ENCODE assay signal across 1 cellular context in the genomic region with DNA sequence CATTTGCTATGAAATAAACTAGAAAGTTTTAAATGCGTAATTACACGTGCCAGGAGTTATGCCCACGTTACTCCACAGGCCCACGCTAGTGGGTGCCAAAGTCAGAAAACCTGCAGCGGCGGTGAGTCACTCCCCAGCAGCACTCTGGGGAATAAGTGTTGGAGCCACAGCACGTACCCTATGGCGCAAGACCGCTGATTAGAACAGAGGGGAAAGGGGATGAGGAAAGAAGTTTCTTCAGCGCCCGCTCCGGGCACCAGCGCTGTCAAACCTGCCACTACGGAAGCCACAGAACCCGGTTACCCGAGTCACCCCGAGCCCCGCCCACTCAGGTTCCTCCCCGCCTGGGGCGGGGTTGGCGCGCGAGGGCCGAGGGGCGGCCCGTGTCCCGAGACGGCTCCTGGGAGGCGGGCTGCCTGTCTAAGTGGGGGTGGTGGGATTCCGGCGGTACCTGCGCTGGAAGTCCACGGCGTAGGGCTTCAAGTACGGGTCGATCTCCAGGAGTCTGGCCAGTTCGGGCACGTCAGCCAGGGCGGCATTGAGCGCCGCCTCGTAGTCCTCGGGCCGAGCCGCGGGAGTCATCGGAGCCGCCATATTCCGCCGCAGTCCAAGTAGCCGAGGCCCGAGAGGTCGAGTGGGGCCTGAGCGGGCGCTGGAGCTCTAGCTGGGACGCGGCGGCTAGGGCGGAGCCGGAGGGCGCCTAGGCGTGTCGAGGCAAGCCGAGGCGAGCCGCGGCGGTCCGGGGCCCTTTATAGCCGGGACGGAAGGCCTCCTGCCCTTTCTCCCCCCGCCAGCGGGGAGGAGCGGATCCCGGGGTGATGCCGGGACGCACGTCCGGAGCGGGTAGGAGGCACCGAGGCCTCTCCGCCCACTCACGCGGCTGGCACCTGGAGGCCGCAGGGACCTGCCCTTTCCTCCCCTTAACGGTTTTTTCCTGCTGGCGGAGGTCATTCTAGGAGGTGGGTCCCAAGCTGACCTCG.
TF ChIP-seq lines count a peak whose summit lies in the region.

A gene (minus strand): TSS at position 722 of the 980 bp plus-strand sequence. CDS start 128 bp downstream, at position 594.

TF ChIP-seq in IMR-90, 13 proteins besides CTCF, POLR2A, EP300 and RAD21:
- TF ChIP-seq, protein P1, sequence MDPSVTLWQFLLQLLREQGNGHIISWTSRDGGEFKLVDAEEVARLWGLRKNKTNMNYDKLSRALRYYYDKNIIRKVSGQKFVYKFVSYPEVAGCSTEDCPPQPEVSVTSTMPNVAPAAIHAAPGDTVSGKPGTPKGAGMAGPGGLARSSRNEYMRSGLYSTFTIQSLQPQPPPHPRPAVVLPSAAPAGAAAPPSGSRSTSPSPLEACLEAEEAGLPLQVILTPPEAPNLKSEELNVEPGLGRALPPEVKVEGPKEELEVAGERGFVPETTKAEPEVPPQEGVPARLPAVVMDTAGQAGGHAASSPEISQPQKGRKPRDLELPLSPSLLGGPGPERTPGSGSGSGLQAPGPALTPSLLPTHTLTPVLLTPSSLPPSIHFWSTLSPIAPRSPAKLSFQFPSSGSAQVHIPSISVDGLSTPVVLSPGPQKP (IDR thresholded peaks at IDR 0.05; ENCODE audit: borderline replicate concordance, low read depth, low read length): no peak
- TF ChIP-seq MXI1 (IDR thresholded peaks at IDR 0.05; ENCODE audit: borderline replicate concordance, low read depth, low read length) (peak; percentile 97), SMC3 (IDR thresholded peaks at IDR 0.05; ENCODE audit: low read depth, low read length) (no peak), BHLHE40 (IDR thresholded peaks at IDR 0.05; ENCODE audit: low read depth, low read length) (peak; percentile 95), FOS (IDR thresholded peaks at IDR 0.05; ENCODE audit: low read depth, low read length) (peak; percentile 92), RFX5 (IDR thresholded peaks at IDR 0.05; ENCODE audit: low read depth, low read length) (0 out of 2 replicates have a peak, but pooled peaks have one; percentile 37), MAFK (IDR thresholded peaks at IDR 0.05; ENCODE audit: low read depth, low read length) (no peak), NFE2L2 (IDR thresholded peaks at IDR 0.05; ENCODE audit: low read depth, low read length) (peak; percentile 19; the same call in 1 of the 2 replicates), RCOR1 (IDR thresholded peaks at IDR 0.05; ENCODE audit: insufficient replicate concordance, low read length) (peak; percentile 6), CHD1 (IDR thresholded peaks at IDR 0.05; ENCODE audit: low read depth, low read length) (peak; percentile 38; the same call in 1 of the 2 replicates), MAZ (IDR thresholded peaks at IDR 0.05; ENCODE audit: borderline replicate concordance, low read depth, low read length) (peak; percentile 78), CEBPB (IDR thresholded peaks at IDR 0.05; ENCODE audit: low read depth, low read length) (peak; percentile 98)
- TF ChIP-seq, protein P2, sequence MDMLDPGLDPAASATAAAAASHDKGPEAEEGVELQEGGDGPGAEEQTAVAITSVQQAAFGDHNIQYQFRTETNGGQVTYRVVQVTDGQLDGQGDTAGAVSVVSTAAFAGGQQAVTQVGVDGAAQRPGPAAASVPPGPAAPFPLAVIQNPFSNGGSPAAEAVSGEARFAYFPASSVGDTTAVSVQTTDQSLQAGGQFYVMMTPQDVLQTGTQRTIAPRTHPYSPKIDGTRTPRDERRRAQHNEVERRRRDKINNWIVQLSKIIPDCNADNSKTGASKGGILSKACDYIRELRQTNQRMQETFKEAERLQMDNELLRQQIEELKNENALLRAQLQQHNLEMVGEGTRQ (IDR thresholded peaks at IDR 0.05; ENCODE audit: low read depth, low read length): 0 out of 2 replicates have a peak, but pooled peaks have one; percentile 20
